In the genomic region with DNA sequence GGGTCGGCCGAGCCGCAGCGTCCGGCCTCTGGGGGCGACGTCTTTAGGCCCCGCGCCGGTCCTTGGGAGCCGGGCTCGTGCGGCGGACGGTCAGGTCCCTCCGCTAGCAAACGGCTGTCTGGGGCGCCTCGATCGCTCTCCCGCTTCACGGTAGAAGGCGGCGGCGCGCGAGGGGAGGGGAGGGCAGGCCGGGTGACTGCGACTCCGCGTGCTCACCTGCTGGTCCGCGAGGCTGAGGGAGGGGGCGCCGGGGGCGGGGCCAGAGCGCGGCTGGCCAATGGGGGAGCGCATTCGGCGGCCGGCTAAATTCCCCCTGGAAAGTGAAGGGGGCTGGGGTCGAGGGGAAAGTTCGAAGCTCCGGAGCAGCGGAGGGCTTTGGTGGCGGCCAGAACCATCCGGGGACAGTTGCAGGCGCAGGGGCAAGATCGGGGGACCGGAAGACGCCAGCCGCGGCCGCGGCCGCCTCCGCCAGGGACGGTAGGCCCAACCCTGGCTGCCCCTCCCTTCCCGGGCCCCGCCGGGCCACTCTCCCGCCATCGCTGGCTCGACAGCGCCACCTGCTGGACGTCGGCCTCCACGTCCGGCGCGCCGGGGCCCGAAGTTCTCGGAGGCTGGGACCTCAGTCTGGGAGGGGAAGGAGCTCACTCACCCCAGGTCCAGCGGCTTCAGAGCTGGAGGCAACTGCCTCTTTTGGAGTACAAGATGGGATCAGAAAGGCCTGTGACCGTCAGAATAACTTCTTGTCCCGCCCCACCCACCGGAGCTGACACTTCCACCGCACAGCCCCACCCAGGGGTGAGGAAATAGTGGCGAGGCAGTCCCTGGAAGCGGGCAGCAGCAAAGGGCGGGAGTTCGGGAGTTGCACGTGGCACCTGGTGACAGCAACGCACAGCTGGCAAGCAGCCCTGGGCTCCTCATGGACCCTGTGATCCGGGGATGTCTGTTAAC, we compare ENCODE assay signal across 1 cellular context.
A peak's percentile ranks its signal among the peaks of the same experiment; 100 is the strongest.
TF ChIP-seq lines count a peak whose summit lies in the region.

No MANE protein-coding gene starts in this region.

TF ChIP-seq in IMR-90, 13 proteins besides CTCF, POLR2A, EP300 and RAD21 (continued from another document):
- 0 out of 2 replicates have a peak, but pooled peaks have one; percentile 20 for TF ChIP-seq MXI1 (IDR thresholded peaks at IDR 0.05; ENCODE audit: borderline replicate concordance, low read depth, low read length)
- peak; percentile 67 for TF ChIP-seq SMC3 (IDR thresholded peaks at IDR 0.05; ENCODE audit: low read depth, low read length)
- no peak for TF ChIP-seq FOS (IDR thresholded peaks at IDR 0.05; ENCODE audit: low read depth, low read length)
- TF ChIP-seq, protein P1, sequence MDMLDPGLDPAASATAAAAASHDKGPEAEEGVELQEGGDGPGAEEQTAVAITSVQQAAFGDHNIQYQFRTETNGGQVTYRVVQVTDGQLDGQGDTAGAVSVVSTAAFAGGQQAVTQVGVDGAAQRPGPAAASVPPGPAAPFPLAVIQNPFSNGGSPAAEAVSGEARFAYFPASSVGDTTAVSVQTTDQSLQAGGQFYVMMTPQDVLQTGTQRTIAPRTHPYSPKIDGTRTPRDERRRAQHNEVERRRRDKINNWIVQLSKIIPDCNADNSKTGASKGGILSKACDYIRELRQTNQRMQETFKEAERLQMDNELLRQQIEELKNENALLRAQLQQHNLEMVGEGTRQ (IDR thresholded peaks at IDR 0.05; ENCODE audit: low read depth, low read length), result no peak
- peak; percentile 77; the same call in 1 of the 2 replicates for TF ChIP-seq MAZ (IDR thresholded peaks at IDR 0.05; ENCODE audit: borderline replicate concordance, low read depth, low read length)
